ENCODE assay signal across 15 cellular contexts in genomic region chr14:69231486-69231885, GRCh38. TPM values are rescaled to one million over a fixed set of nuclear protein-coding genes. Genes with fewer than 3 reads are reported as not detected.
DNase-seq lines count a peak whose midpoint lies in the region; ATAC-seq and TF ChIP-seq lines count a peak whose summit lies in the region.
"Had no signal": no experiment of that assay in that cellular context is flagged by ENCODE, and none has a peak within 500 bp of the region (broad histone marks: within the 10 kb centered on the region; RNA-seq: fewer than 3 reads in every experiment).

No MANE protein-coding gene starts in this region.

- H3K9me3 ChIP-seq in SK-N-SH (no peaks in the 10 kb centered on the region), heart right ventricle (no peaks in the 10 kb centered on the region), prostate gland (no peaks in the 10 kb centered on the region)

- no peak overlapping the region for H2AFZ ChIP-seq in SK-N-SH (ENCODE audit: low read depth)

- TF ChIP-seq POLR2A in prostate gland (IDR thresholded peaks at IDR 0.05) = no peak

- intact Hi-C loops in heart right ventricle (cut with DNase I) (loop anchor here in 1 of 10 donors (10.0 kb wide), 1 partner anchor 97 kb away; no protein-coding TSS in a partner anchor), prostate gland (cut with DNase I) (no loop called here)

- H3K4me3 ChIP-seq in SK-N-SH (ENCODE audit: low read depth in 2 of 2, low read length in 1 of 2) = no peak overlapping the region
- no peak overlapping the region for H3K4me3 ChIP-seq in heart right ventricle
- H3K4me3 ChIP-seq in prostate gland = no peak overlapping the region

- H3K4me1 ChIP-seq in SK-N-SH (ENCODE audit: control insufficient read depth in 1 of 2, insufficient read depth in 2 of 2, low read depth in 1 of 2, low read length in 1 of 2) = no peaks in the 10 kb centered on the region; a peak in 1 of 4 replicates
- H3K4me1 ChIP-seq in heart right ventricle = peaks cover 0 to 25% (median 10%) of the 10 kb centered on the region in 9 donors
- no peaks in the 10 kb centered on the region for H3K4me1 ChIP-seq in prostate gland (replicated peaks)

- H3K27me3 ChIP-seq in SK-N-SH (ENCODE audit: insufficient read depth) = no peaks in the 10 kb centered on the region
- H3K27me3 ChIP-seq in heart right ventricle = no peaks in the 10 kb centered on the region
- no peaks in the 10 kb centered on the region for H3K27me3 ChIP-seq in prostate gland (replicated peaks; ENCODE audit: insufficient read depth)

- no peak for TF ChIP-seq RAD21 in SK-N-SH (IDR thresholded peaks at IDR 0.05; ENCODE audit: low read length)

- POLR2A ChIA-PET in SK-N-SH (lab: Yijun Ruan, JAX) = no interaction called here

- 73% methylated on average over 2 of the region's 2 CpGs for WGBS in SK-N-SH (ENCODE audit: low lambda C conversion rate)
- 25 to 38% methylated on average over 2 of the region's 2 CpGs for WGBS in heart right ventricle, 2 donors
- WGBS in prostate gland = 23% methylated on average over 2 of the region's 2 CpGs

- H3K9ac ChIP-seq in SK-N-SH = no peak overlapping the region

- H3F3A ChIP-seq in SK-N-SH (replicated peaks; ENCODE audit: insufficient read depth) = no peaks in the 10 kb centered on the region

- ATAC-seq in SK-N-SH treated with all-trans-retinoic acid at 6 μM for 48 hours = peak; percentile 65; the same call in 2 of the 3 replicates
- ATAC-seq in heart right ventricle = peak in 6 of 8 donors; percentile 58 to 83 (median 74)

- H3K27ac ChIP-seq in SK-N-SH (ENCODE audit: low read depth in 2 of 2, low read length in 1 of 2) = no peak overlapping the region
- H3K27ac ChIP-seq in heart right ventricle = peak overlapping the region in 1 of 10 donors; percentile 42
- no peak overlapping the region for H3K27ac ChIP-seq in prostate gland

- H3K36me3 ChIP-seq in SK-N-SH (replicated peaks in 1 of 2; ENCODE audit: control insufficient read depth in 1 of 2, insufficient read depth in 2 of 2, low read length in 1 of 2) = peaks cover 21 to 42% of the 10 kb centered on the region in 2 experiments
- peaks cover 0 to 77% (median 16%) of the 10 kb centered on the region in 9 donors for H3K36me3 ChIP-seq in heart right ventricle
- no peaks in the 10 kb centered on the region for H3K36me3 ChIP-seq in prostate gland

- no peaks in the 10 kb centered on the region for H3K9me2 ChIP-seq in SK-N-SH

- CTCF ChIA-PET in SK-N-SH (lab: Yijun Ruan, JAX) = interaction anchor here (1.1 kb wide), 1 partner anchor 131 kb away, joined by 3 read pairs; no protein-coding TSS in a partner anchor

- no peaks in the 10 kb centered on the region for H4K20me1 ChIP-seq in SK-N-SH (ENCODE audit: insufficient read depth)

- H3K79me2 ChIP-seq in SK-N-SH (ENCODE audit: insufficient read depth) = no peaks in the 10 kb centered on the region

- TF ChIP-seq EP300 in SK-N-SH (IDR thresholded peaks at IDR 0.05; ENCODE audit: borderline replicate concordance in 1 of 2, low read depth in 1 of 2, low read length in 1 of 2) = no peak

- no peak overlapping the region for H3K4me2 ChIP-seq in SK-N-SH

- DNase-seq in SK-N-SH (no peak), NCI-H1048 (lab: John Stamatoyannopoulos, UW) (peak; percentile 8), heart right ventricle (no peak), prostate gland (ENCODE audit: low spot score) (peak; percentile 15), hippocampal formation (lab: John Stamatoyannopoulos, UW) (no peak), NCI-H2227 treated with DMSO at 0.1 percent for 48 hours (lab: John Stamatoyannopoulos, UW) (no peak)
- DNase-seq in stimulated activated naive CD4-positive, alpha-beta T cell (lab: John Stamatoyannopoulos, UW) = no peak
- DNase-seq: 8988T, Kasumi-1, NCI-H1105, NCI-H510A treated with DMSO at 0.1 percent for 48 hours, NCI-H774, SHP77 treated with DMSO at 0.1 percent for 48 hours had no signal

- no peak for TF ChIP-seq CTCF in SK-N-SH (IDR thresholded peaks at IDR 0.05)
- no peak for TF ChIP-seq CTCF in heart right ventricle (IDR thresholded peaks at IDR 0.05)
- no peak for TF ChIP-seq CTCF in prostate gland (IDR thresholded peaks at IDR 0.05)

TF ChIP-seq in SK-N-SH treated with all-trans-retinoic acid at 6 μM for 48 hours, 23 proteins besides CTCF, POLR2A, EP300 and RAD21:
- TF ChIP-seq ISL1 (CRISPR knock-in tag; IDR thresholded peaks at IDR 0.05) = 0 out of 2 replicates have a peak, but pooled peaks have one; percentile 31
- TF ChIP-seq TOX (CRISPR knock-in tag; IDR thresholded peaks at IDR 0.05; ENCODE audit: borderline replicate concordance) = no peak

TF ChIP-seq in SK-N-SH, 30 proteins besides CTCF, POLR2A, EP300 and RAD21:
- TF ChIP-seq RXRA (IDR thresholded peaks at IDR 0.05; ENCODE audit: borderline replicate concordance, low read depth) = no peak
- TF ChIP-seq ZBTB33 (IDR thresholded peaks at IDR 0.05; ENCODE audit: borderline replicate concordance, low read depth) = no peak
- TF ChIP-seq EZH2phosphoT487 (IDR thresholded peaks at IDR 0.05; ENCODE audit: borderline replicate concordance, low read depth) = no peak
- TF ChIP-seq MAX (IDR thresholded peaks at IDR 0.05; ENCODE audit: low read depth) = no peak

RNA-seq across cellular contexts. Expression of gene GALNT16, which starts 28.5 kb away (rescaled TPM):
- polyA plus RNA-seq in SK-N-SH (2012; rRNA removed) (12.7 and 17.0 TPM in 2 replicates), heart right ventricle (10 to 100 TPM in 1 of 2 donors, 1 to 10 TPM in 1; 9.6 to 56.5 TPM)
- polyA plus RNA-seq in SK-N-SH (2012; cell fraction: cytosol; rRNA removed) = 8.9 and 12.4 TPM in 2 replicates
- 22.8 and 32.1 TPM in 2 replicates for polyA plus RNA-seq in SK-N-SH (2012; cell fraction: nucleus; rRNA removed)
- total RNA-seq in heart right ventricle (100 to 1,000 TPM in 2 of 10 donors, 10 to 100 TPM in 8; 51.2 to 106 (median 71.7) TPM), prostate gland (1 to 10 TPM; 2.0 to 6.9 TPM)
- polyA plus RNA-seq: CD14-positive monocyte had no signal

RNA-seq across cellular contexts. Expression of gene EXD2, which starts 40.2 kb away (rescaled TPM):
- 15.1 and 20.1 TPM in 2 replicates for polyA plus RNA-seq in SK-N-SH (2012; rRNA removed)
- 15.1 and 16.6 TPM in 2 replicates for polyA plus RNA-seq in SK-N-SH (2012; cell fraction: cytosol; rRNA removed)
- 11.0 and 22.3 TPM in 2 replicates for polyA plus RNA-seq in SK-N-SH (2012; cell fraction: nucleus; rRNA removed)
- total RNA-seq in heart right ventricle = 10 to 100 TPM; 13.9 to 22.4 (median 16.3) TPM
- 1 to 10 TPM; 9.8 TPM for polyA plus RNA-seq in heart right ventricle
- total RNA-seq in prostate gland = 10 to 100 TPM; 22.7 to 25.3 TPM

Comparison
In these comparisons a context has a peak if more than half of its experiments do, and no peak if none do; other contexts are left out.
1. DNase-seq: peak in NCI-H1048 (single experiment) and prostate gland (single experiment); none in SK-N-SH (single experiment), heart right ventricle (0 of 2), hippocampal formation (0 of 2), NCI-H2227 treated with DMSO at 0.1 percent for 48 hours (single experiment) and stimulated activated naive CD4-positive, alpha-beta T cell (0 of 6).
2. RNA of gene GALNT16, which starts 28.5 kb away (total RNA-seq): 51.2 to 106 TPM in heart right ventricle; 2.0 to 6.9 TPM in prostate gland; every median in the first group is over 4 times any median in the second.